In genomic region chr2:5734866-5735861, GRCh38 we compare ENCODE assay signal across 18 cellular contexts. TPM values are rescaled to one million over a fixed set of nuclear protein-coding genes. Genes with fewer than 3 reads are reported as not detected.
"Had no signal": no experiment of that assay in that cellular context is flagged by ENCODE, and none has a peak within 500 bp of the region (broad histone marks: within the 10 kb centered on the region; RNA-seq: fewer than 3 reads in every experiment).

No MANE protein-coding gene starts in this region.

- H2AFZ ChIP-seq: hepatocyte had no signal

- H3K4me3 ChIP-seq: cardiac muscle cell, hepatocyte, tibial nerve had no signal

- DNase-seq: activated CD4-positive, alpha-beta T cell treated with anti-CD3 and anti-CD28 coated beads for 36 hours; activated CD4-positive, alpha-beta T cell treated with anti-CD3 and anti-CD28 coated beads, Interleukin-2, amount 50 U/mL, for 48 hours; activated naive CD8-positive, alpha-beta T cell treated with anti-CD3 and anti-CD28 coated beads, Interleukin-2, amount 10 ng/mL, durations not matched to agents 7 days and 5 days; activated T-cell treated with anti-CD3 and anti-CD28 coated beads for 4 hours; amygdala; foreskin fibroblast; mesenchymal stem cell; naive thymus-derived CD8-positive, alpha-beta T cell; nucleus accumbens; stimulated activated CD8-positive, alpha-beta memory T cell treated with anti-CD3 and anti-CD28 coated beads, Interleukin-4, amount 100 ng/mL, for 48 hours had no signal

- H3K79me2 ChIP-seq: hepatocyte had no signal

- H3K4me2 ChIP-seq: hepatocyte had no signal

- H3K36me3 Mint-ChIP-seq: activated naive CD8-positive, alpha-beta T cell treated with anti-CD3 and anti-CD28 coated beads, Interleukin-2, amount 10 ng/mL, durations not matched to agents 7 days and 5 days; naive thymus-derived CD8-positive, alpha-beta T cell had no signal

- H3K27me3 Mint-ChIP-seq: activated naive CD8-positive, alpha-beta T cell treated with anti-CD3 and anti-CD28 coated beads, Interleukin-2, amount 10 ng/mL, durations not matched to agents 7 days and 5 days; dendritic cell treated with granulocyte-macrophage colony-stimulating factor and Interleukin-4, amounts not matched to agents 40 ng/mL and 50 ng/mL, for 4 days had no signal

- H3K9me3 Mint-ChIP-seq: activated T-helper 1 cell treated with anti-CD3 and anti-CD28 coated beads, Interleukin-12 subunit alpha, Interleukin-12 subunit beta, Interleukin-2, Interleukin-4 antibody, amounts not matched to agents 30 ng/mL and 10 ng/mL and 1 ng/mL, durations not matched to agents 14 hours and 24 hours and 36 hours; dendritic cell treated with granulocyte-macrophage colony-stimulating factor and Interleukin-4, amounts not matched to agents 40 ng/mL and 50 ng/mL, for 4 days; stimulated activated naive CD8-positive, alpha-beta T cell treated with anti-CD3 and anti-CD28 coated beads, Interleukin-15, Interleukin-2, amounts not matched to agents 100 ng/mL and 50 ng/mL, for 24 hours had no signal

- H3K27ac ChIP-seq: cardiac muscle cell, epithelial cell of prostate, hepatocyte, tibial nerve had no signal

- H3K4me3 Mint-ChIP-seq: activated CD4-positive, alpha-beta T cell treated with anti-CD3 and anti-CD28 coated beads for 36 hours; activated naive CD8-positive, alpha-beta T cell treated with anti-CD3 and anti-CD28 coated beads, Interleukin-2, amount 10 ng/mL, durations not matched to agents 7 days and 5 days; activated T-helper 1 cell treated with anti-CD3 and anti-CD28 coated beads, Interleukin-12 subunit alpha, Interleukin-12 subunit beta, Interleukin-2, Interleukin-4 antibody, amounts not matched to agents 30 ng/mL and 10 ng/mL and 1 ng/mL, durations not matched to agents 14 hours and 24 hours and 36 hours; dendritic cell treated with granulocyte-macrophage colony-stimulating factor and Interleukin-4, amounts not matched to agents 40 ng/mL and 50 ng/mL, for 4 days; naive thymus-derived CD8-positive, alpha-beta T cell; stimulated activated naive CD8-positive, alpha-beta T cell treated with anti-CD3 and anti-CD28 coated beads, Interleukin-15, Interleukin-2, amounts not matched to agents 100 ng/mL and 50 ng/mL, for 24 hours; WTC11 had no signal

- H3K4me1 ChIP-seq: tibial nerve had no signal

- H3K9me3 ChIP-seq: tibial nerve had no signal

- ATAC-seq: activated CD4-positive, alpha-beta T cell treated with anti-CD3 and anti-CD28 coated beads for 36 hours; naive thymus-derived CD8-positive, alpha-beta T cell; WTC11 had no signal

- H3K4me1 Mint-ChIP-seq: activated CD4-positive, alpha-beta T cell treated with anti-CD3 and anti-CD28 coated beads for 36 hours; activated naive CD8-positive, alpha-beta T cell treated with anti-CD3 and anti-CD28 coated beads, Interleukin-2, amount 10 ng/mL, durations not matched to agents 7 days and 5 days had no signal

- H3K27me3 ChIP-seq: cardiac muscle cell, hepatocyte, tibial nerve had no signal

- H3K36me3 ChIP-seq: cardiac muscle cell, tibial nerve had no signal

- H3K27ac Mint-ChIP-seq: activated CD4-positive, alpha-beta T cell treated with anti-CD3 and anti-CD28 coated beads for 36 hours; activated naive CD8-positive, alpha-beta T cell treated with anti-CD3 and anti-CD28 coated beads, Interleukin-2, amount 10 ng/mL, durations not matched to agents 7 days and 5 days; activated T-helper 1 cell treated with anti-CD3 and anti-CD28 coated beads, Interleukin-12 subunit alpha, Interleukin-12 subunit beta, Interleukin-2, Interleukin-4 antibody, amounts not matched to agents 30 ng/mL and 10 ng/mL and 1 ng/mL, durations not matched to agents 14 hours and 24 hours and 36 hours; dendritic cell treated with granulocyte-macrophage colony-stimulating factor and Interleukin-4, amounts not matched to agents 40 ng/mL and 50 ng/mL, for 4 days; naive thymus-derived CD8-positive, alpha-beta T cell; stimulated activated naive CD8-positive, alpha-beta T cell treated with anti-CD3 and anti-CD28 coated beads, Interleukin-15, Interleukin-2, amounts not matched to agents 100 ng/mL and 50 ng/mL, for 24 hours; WTC11 had no signal

RNA-seq across cellular contexts. Expression of gene SOX11, which starts 43.0 kb away (rescaled TPM):
- total RNA-seq: activated CD4-positive, alpha-beta T cell treated with anti-CD3 and anti-CD28 coated beads for 36 hours; activated naive CD8-positive, alpha-beta T cell treated with anti-CD3 and anti-CD28 coated beads, Interleukin-2, amount 10 ng/mL, durations not matched to agents 7 days and 5 days; activated T-helper 1 cell treated with anti-CD3 and anti-CD28 coated beads, Interleukin-12 subunit alpha, Interleukin-12 subunit beta, Interleukin-2, Interleukin-4 antibody, amounts not matched to agents 30 ng/mL and 10 ng/mL and 1 ng/mL, durations not matched to agents 14 hours and 24 hours and 36 hours; naive thymus-derived CD8-positive, alpha-beta T cell; tibial nerve had no signal
- polyA plus RNA-seq: naive thymus-derived CD8-positive, alpha-beta T cell had no signal
